8 cellular contexts compared by ENCODE assay signal in the genomic region with DNA sequence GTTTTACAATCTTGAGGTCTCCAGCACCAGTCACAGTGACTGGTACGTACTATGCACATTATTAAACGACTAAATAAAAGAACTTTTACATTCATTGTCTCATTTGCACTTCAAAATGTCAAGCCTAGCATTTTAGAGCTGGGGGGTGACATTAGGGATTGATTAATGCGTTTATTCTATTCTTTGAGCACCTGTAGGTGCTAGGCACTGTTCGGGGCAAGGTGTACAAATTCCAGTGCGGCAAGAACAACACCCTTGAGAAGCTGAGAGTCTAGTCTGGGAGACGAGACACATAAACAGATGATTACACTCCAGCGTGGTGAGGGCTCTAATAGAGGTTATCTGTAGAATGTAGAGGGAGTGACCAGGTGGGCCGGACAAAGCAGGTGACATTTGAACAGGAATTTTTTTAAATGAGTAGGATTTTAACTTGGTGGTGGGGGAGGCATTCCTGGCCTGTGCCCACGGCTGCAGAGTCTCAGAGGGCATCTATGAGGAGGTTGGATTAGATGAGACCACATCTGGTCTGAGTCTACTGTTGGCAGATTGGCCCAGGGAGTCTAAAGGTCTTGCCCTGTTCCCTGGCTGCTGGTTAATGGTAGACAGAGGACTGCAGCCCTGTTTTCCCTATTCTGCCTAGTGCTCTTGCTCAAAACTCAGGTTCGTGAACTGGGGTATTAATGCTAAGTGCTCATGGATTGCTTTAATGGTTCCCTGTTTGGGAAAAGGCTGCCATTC. TPM values are rescaled to one million over a fixed set of nuclear protein-coding genes. Genes with fewer than 3 reads are reported as not detected.
DNase-seq lines count a peak whose midpoint lies in the region; ATAC-seq and TF ChIP-seq lines count a peak whose summit lies in the region.

No MANE protein-coding gene starts in this region.

- peak overlapping the region; percentile 91 for H3K4me3 Mint-ChIP-seq in activated naive CD4-positive, alpha-beta T cell treated with anti-CD3 and anti-CD28 coated beads, Interleukin-2, amount 50 U/mL, for 24 hours
- peak overlapping the region; percentile 95 for H3K4me3 Mint-ChIP-seq in activated naive CD8-positive, alpha-beta T cell treated with anti-CD3 and anti-CD28 coated beads, Interleukin-2, amount 50 U/mL, for 24 hours

- H3K27me3 ChIP-seq in liver (ENCODE audit: control insufficient read depth in 4 of 4, insufficient read depth in 4 of 4, low read length in 3 of 4), result no peaks in the 10 kb centered on the region

- H3K36me3 ChIP-seq in liver (ENCODE audit: control insufficient read depth in 4 of 4, insufficient read depth in 3 of 4, low read depth in 1 of 4, low read length in 3 of 4), result peaks cover 0 to 5% (median 2%) of the 10 kb centered on the region in 4 donors
- H3K36me3 ChIP-seq in urinary bladder (ENCODE audit: insufficient read depth), result no peaks in the 10 kb centered on the region

- 12% methylated on average over 10 of the region's 10 CpGs for WGBS in liver
- WGBS in urinary bladder, result 25% methylated on average over 10 of the region's 10 CpGs

- H3K27me3 Mint-ChIP-seq in activated naive CD4-positive, alpha-beta T cell treated with anti-CD3 and anti-CD28 coated beads, Interleukin-2, amount 50 U/mL, for 24 hours, result no peaks in the 10 kb centered on the region
- H3K27me3 Mint-ChIP-seq in activated naive CD8-positive, alpha-beta T cell treated with anti-CD3 and anti-CD28 coated beads, Interleukin-2, amount 50 U/mL, for 24 hours, result no peaks in the 10 kb centered on the region

- TF ChIP-seq CTCF in liver (IDR thresholded peaks at IDR 0.05; ENCODE audit: low read depth, low read length, missing input control), result no peak

- H3K4me3 ChIP-seq in liver (ENCODE audit: low read depth in 1 of 3, low read length in 3 of 3) (peak overlapping the region; percentile 69 to 94 (median 75)), urinary bladder (ENCODE audit: low read depth, low read length) (peak overlapping the region; percentile 74)

- peak overlapping the region; percentile 95 for H3K27ac Mint-ChIP-seq in activated naive CD4-positive, alpha-beta T cell treated with anti-CD3 and anti-CD28 coated beads, Interleukin-2, amount 50 U/mL, for 24 hours
- H3K27ac Mint-ChIP-seq in activated naive CD8-positive, alpha-beta T cell treated with anti-CD3 and anti-CD28 coated beads, Interleukin-2, amount 50 U/mL, for 24 hours, result peak overlapping the region; percentile 92

- H3K9me3 Mint-ChIP-seq in activated naive CD4-positive, alpha-beta T cell treated with anti-CD3 and anti-CD28 coated beads, Interleukin-2, amount 50 U/mL, for 24 hours, result no peaks in the 10 kb centered on the region
- no peaks in the 10 kb centered on the region for H3K9me3 Mint-ChIP-seq in activated naive CD8-positive, alpha-beta T cell treated with anti-CD3 and anti-CD28 coated beads, Interleukin-2, amount 50 U/mL, for 24 hours

- TF ChIP-seq RAD21 in liver (IDR thresholded peaks at IDR 0.05), result peak in 1 of 2 donors; percentile 65

- ATAC-seq in activated naive CD8-positive, alpha-beta T cell treated with anti-CD3 and anti-CD28 coated beads, Interleukin-2, amount 50 U/mL, for 24 hours, result no peak
- ATAC-seq in GM19463 (IDR thresholded peaks at IDR 0.05; ENCODE audit: unreplicated experiment), result no peak

- H3K4me1 ChIP-seq in liver (ENCODE audit: control insufficient read depth in 4 of 4, insufficient read depth in 4 of 4, low read length in 3 of 4) (peaks cover 7 to 60% (median 43%) of the 10 kb centered on the region in 4 donors), urinary bladder (ENCODE audit: insufficient read depth) (no peaks in the 10 kb centered on the region)

- H3K4me1 Mint-ChIP-seq in activated naive CD4-positive, alpha-beta T cell treated with anti-CD3 and anti-CD28 coated beads, Interleukin-2, amount 50 U/mL, for 24 hours, result peaks cover 48% of the 10 kb centered on the region
- peaks cover 47% of the 10 kb centered on the region for H3K4me1 Mint-ChIP-seq in activated naive CD8-positive, alpha-beta T cell treated with anti-CD3 and anti-CD28 coated beads, Interleukin-2, amount 50 U/mL, for 24 hours

- DNase-seq in activated naive CD4-positive, alpha-beta T cell treated with anti-CD3 and anti-CD28 coated beads, Interleukin-2, amount 50 U/mL, for 16 hours, result no peak
- no peak for DNase-seq in activated naive CD8-positive, alpha-beta T cell treated with anti-CD3 and anti-CD28 coated beads, Interleukin-2, amount 50 U/mL, for 24 hours
- DNase-seq in stimulated activated naive CD4-positive, alpha-beta T cell treated with Interleukin-2 at 50 U/mL for 16 hours (lab: John Stamatoyannopoulos, UW), result no peak
- DNase-seq in NOMO-1 treated with DMSO at 0.1 percent for 48 hours (lab: John Stamatoyannopoulos, UW; ENCODE audit: unreplicated experiment), result no peak

- H3K36me3 Mint-ChIP-seq in activated naive CD4-positive, alpha-beta T cell treated with anti-CD3 and anti-CD28 coated beads, Interleukin-2, amount 50 U/mL, for 24 hours, result no peaks in the 10 kb centered on the region
- no peaks in the 10 kb centered on the region for H3K36me3 Mint-ChIP-seq in activated naive CD8-positive, alpha-beta T cell treated with anti-CD3 and anti-CD28 coated beads, Interleukin-2, amount 50 U/mL, for 24 hours (ENCODE audit: low read depth)

- H3K9me3 ChIP-seq in liver (ENCODE audit: control insufficient read depth in 4 of 4, low read length in 3 of 4), result no peaks in the 10 kb centered on the region

- peak overlapping the region; percentile 48 to 92 for H3K9ac ChIP-seq in liver (ENCODE audit: low read depth in 1 of 2, low read length in 2 of 2)

- H3K27ac ChIP-seq in liver (ENCODE audit: low read depth in 1 of 2, low read length in 2 of 2) (peak overlapping the region; percentile 92 to 96), urinary bladder (ENCODE audit: low read depth) (no peak overlapping the region)

TF ChIP-seq in liver, 16 proteins besides CTCF, POLR2A, EP300 and RAD21:
- TF ChIP-seq GABPA (IDR thresholded peaks at IDR 0.05 in 1 of 2, conservative IDR thresholded peaks at IDR 0.05 in 1 of 2) (no peak), YY1 (IDR thresholded peaks at IDR 0.05) (peak; percentile 90), NR2F2 (IDR thresholded peaks at IDR 0.05) (peak; percentile 27), ZBTB33 (IDR thresholded peaks at IDR 0.05) (no peak), REST (IDR thresholded peaks at IDR 0.05) (peak; percentile 73), TAF1 (conservative IDR thresholded peaks at IDR 0.05) (peak; percentile 57), RXRA (IDR thresholded peaks at IDR 0.05) (peak; percentile 71 to 87), FOXA2 (IDR thresholded peaks at IDR 0.05) (no peak), MAX (IDR thresholded peaks at IDR 0.05) (peak; percentile 27), SP1 (IDR thresholded peaks at IDR 0.05) (peak; percentile 59), FOXA1 (IDR thresholded peaks at IDR 0.05) (no peak), HNF4A (conservative IDR thresholded peaks at IDR 0.05) (peak; percentile 88 to 89), EGR1 (IDR thresholded peaks at IDR 0.05; ENCODE audit: low read depth in 2 of 2) (peak in 1 of 2 donors; percentile 36), HNF4G (IDR thresholded peaks at IDR 0.05) (peak; percentile 60), JUND (IDR thresholded peaks at IDR 0.05) (peak; percentile 40 to 45)
- TF ChIP-seq, protein P1, sequence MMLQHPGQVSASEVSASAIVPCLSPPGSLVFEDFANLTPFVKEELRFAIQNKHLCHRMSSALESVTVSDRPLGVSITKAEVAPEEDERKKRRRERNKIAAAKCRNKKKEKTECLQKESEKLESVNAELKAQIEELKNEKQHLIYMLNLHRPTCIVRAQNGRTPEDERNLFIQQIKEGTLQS (IDR thresholded peaks at IDR 0.05), result no peak

RNA-seq across cellular contexts. Expression of gene CAT, which starts 1.0 kb away (rescaled TPM):
- total RNA-seq in liver (100 to 1,000 TPM; 503 to 620 TPM), urinary bladder (165 TPM)
- polyA plus RNA-seq in liver (100 to 1,000 TPM; 270 to 273 TPM), urinary bladder (97.0 TPM)
